ENCODE assay signal across 13 cellular contexts in the genomic region with DNA sequence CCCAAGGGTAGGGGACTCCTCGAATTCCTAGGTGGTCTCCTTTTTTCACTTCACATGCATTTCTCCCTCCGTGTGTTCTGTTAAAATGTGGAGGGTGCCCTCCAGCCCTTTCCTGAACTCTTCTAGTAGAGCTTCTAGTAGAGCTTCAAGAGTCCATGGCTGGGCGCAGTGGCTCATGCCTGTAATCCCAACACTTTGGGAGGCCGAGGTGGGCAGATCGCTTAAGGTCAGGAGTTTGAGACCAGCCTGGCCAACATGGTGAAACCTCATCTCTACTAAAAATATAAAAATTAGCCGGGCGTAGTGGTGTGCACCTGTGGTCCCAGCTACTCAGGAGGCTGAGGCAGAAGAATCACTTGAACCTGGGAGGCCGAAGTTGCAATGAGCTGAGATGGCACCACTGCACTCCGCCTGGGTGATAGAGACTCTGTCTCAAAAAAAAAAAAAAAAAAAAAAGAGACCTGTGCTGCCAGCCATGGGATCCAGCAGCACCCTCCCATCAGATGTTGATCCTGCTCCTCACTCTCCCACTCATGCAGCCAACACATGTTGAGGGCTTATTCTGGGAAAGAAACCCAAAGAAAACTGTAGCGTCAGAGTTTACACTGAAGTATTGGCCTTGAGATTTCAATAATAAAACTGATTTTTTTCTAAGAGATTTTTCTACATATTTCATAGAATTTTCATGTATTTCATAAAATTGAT. TPM values are rescaled to one million over a fixed set of nuclear protein-coding genes. Genes with fewer than 3 reads are reported as not detected.
A peak's percentile ranks its signal among the peaks of the same experiment; 100 is the strongest.
DNase-seq lines count a peak whose midpoint lies in the region; ATAC-seq and TF ChIP-seq lines count a peak whose summit lies in the region.
"Not testable (repeated sequence)": the region's sequence is repeated elsewhere in the genome, so short reads cannot be mapped to it uniquely, and the experiment has no call there.
"Had no signal": no experiment of that assay in that cellular context is flagged by ENCODE, and none has a peak within 500 bp of the region (broad histone marks: within the 10 kb centered on the region; RNA-seq: fewer than 3 reads in every experiment).

No MANE protein-coding gene starts in this region.

- H3K4me1 Mint-ChIP-seq in CD8-positive, alpha-beta T cell (ENCODE audit: low read depth): peaks cover 78% of the 10 kb centered on the region
- H3K4me1 Mint-ChIP-seq in T-helper 17 cell: peaks cover 26% of the 10 kb centered on the region
- peaks cover 79% of the 10 kb centered on the region for H3K4me1 Mint-ChIP-seq in activated CD8-positive, alpha-beta T cell treated with anti-CD3 and anti-CD28 coated beads for 36 hours (ENCODE audit: low read depth)
- H3K4me1 Mint-ChIP-seq in activated T-helper 17 cell treated with anti-CD3 and anti-CD28 coated beads, Interleukin-2, amount 50 U/mL, for 72 hours: peaks cover 17% of the 10 kb centered on the region
- peaks cover 86% of the 10 kb centered on the region for H3K4me1 Mint-ChIP-seq in activated naive CD8-positive, alpha-beta T cell (ENCODE audit: low read depth)
- H3K4me1 Mint-ChIP-seq in endothelial cell (ENCODE audit: unreplicated experiment): peaks cover 33% of the 10 kb centered on the region
- H3K4me1 Mint-ChIP-seq in natural killer cell: peaks cover 25 to 39% of the 10 kb centered on the region in 2 donors

- intact Hi-C loops in CD8-positive, alpha-beta T cell (cut with DNase I, micrococcal nuclease): loop anchor here in 1 of 2 experiments (10.0 kb wide), 1 partner anchor 136 kb away; no protein-coding TSS in a partner anchor
- intact Hi-C loops in activated CD8-positive, alpha-beta T cell treated with anti-CD3 and anti-CD28 coated beads for 36 hours (cut with micrococcal nuclease): loop anchor here (10.0 kb wide), 1 partner anchor 56 kb away; no protein-coding TSS in a partner anchor
- intact Hi-C loops in natural killer cell (cut with micrococcal nuclease): not testable (repeated sequence)

- H3K36me3 Mint-ChIP-seq in CD8-positive, alpha-beta T cell: peaks cover 81% of the 10 kb centered on the region
- H3K36me3 Mint-ChIP-seq in T-helper 17 cell (ENCODE audit: low read depth); activated naive CD8-positive, alpha-beta T cell; natural killer cell: not testable (repeated sequence)
- peaks cover 60% of the 10 kb centered on the region for H3K36me3 Mint-ChIP-seq in activated CD8-positive, alpha-beta T cell treated with anti-CD3 and anti-CD28 coated beads for 36 hours (ENCODE audit: low read depth)
- H3K36me3 Mint-ChIP-seq in activated T-helper 17 cell treated with anti-CD3 and anti-CD28 coated beads, Interleukin-2, amount 50 U/mL, for 72 hours (ENCODE audit: low read depth): peaks cover 83% of the 10 kb centered on the region
- H3K36me3 Mint-ChIP-seq in endothelial cell (ENCODE audit: low read depth, unreplicated experiment): peaks cover 28% of the 10 kb centered on the region

- not testable (repeated sequence) for H3K4me3 ChIP-seq in CD8-positive, alpha-beta T cell (ENCODE audit: low read depth, low read length)

- not testable (repeated sequence) for H3K9me3 Mint-ChIP-seq in CD8-positive, alpha-beta T cell; activated CD8-positive, alpha-beta T cell treated with anti-CD3 and anti-CD28 coated beads for 36 hours; activated T-helper 17 cell treated with anti-CD3 and anti-CD28 coated beads, Interleukin-2, amount 50 U/mL, for 72 hours; activated naive CD8-positive, alpha-beta T cell (ENCODE audit: low read depth); endothelial cell (ENCODE audit: unreplicated experiment); natural killer cell

- not testable (repeated sequence) for DNase-seq in CD8-positive, alpha-beta T cell; T-helper 17 cell; activated CD8-positive, alpha-beta T cell treated with anti-CD3 and anti-CD28 coated beads for 36 hours; endothelial cell (ENCODE audit: low spot score); natural killer cell

- not testable (repeated sequence) for H3K27me3 Mint-ChIP-seq in CD8-positive, alpha-beta T cell (ENCODE audit: low read depth); T-helper 17 cell; activated CD8-positive, alpha-beta T cell treated with anti-CD3 and anti-CD28 coated beads for 36 hours; activated T-helper 17 cell treated with anti-CD3 and anti-CD28 coated beads, Interleukin-2, amount 50 U/mL, for 72 hours; activated naive CD8-positive, alpha-beta T cell; endothelial cell (ENCODE audit: unreplicated experiment); natural killer cell (ENCODE audit: low read depth in 2 of 2)

- not testable (repeated sequence) for H3K27me3 ChIP-seq in CD8-positive, alpha-beta T cell (ENCODE audit: insufficient read depth, low read length)

- not testable (repeated sequence) for H3K27ac ChIP-seq in CD8-positive, alpha-beta T cell (ENCODE audit: low read depth, low read length)

- POLR2A ChIA-PET in CD8-positive, alpha-beta T cell (lab: Charles Lee): interaction anchor here (1.6 to 1.8 kb wide), 2 partner anchors 10 kb away, joined by 3 to 8 read pairs; a partner anchor contains a TSS
- POLR2A ChIA-PET in activated CD8-positive, alpha-beta T cell treated with anti-CD3 and anti-CD28 coated beads for 36 hours (lab: Charles Lee): interaction anchor here (0.6 to 15.3 kb wide), 4 partner anchors 7 to 132 kb away, joined by 3 to 163 read pairs (median 8); a partner anchor contains a TSS

- H3K4me3 Mint-ChIP-seq in CD8-positive, alpha-beta T cell; T-helper 17 cell; activated CD8-positive, alpha-beta T cell treated with anti-CD3 and anti-CD28 coated beads for 36 hours; activated T-helper 17 cell treated with anti-CD3 and anti-CD28 coated beads, Interleukin-2, amount 50 U/mL, for 72 hours; endothelial cell (ENCODE audit: unreplicated experiment); natural killer cell: not testable (repeated sequence)
- peak overlapping the region; percentile 32 for H3K4me3 Mint-ChIP-seq in activated naive CD8-positive, alpha-beta T cell

- H3K27ac Mint-ChIP-seq in CD8-positive, alpha-beta T cell: peak overlapping the region; percentile 73
- peak overlapping the region; percentile 56 for H3K27ac Mint-ChIP-seq in T-helper 17 cell
- peak overlapping the region; percentile 97 for H3K27ac Mint-ChIP-seq in activated CD8-positive, alpha-beta T cell treated with anti-CD3 and anti-CD28 coated beads for 36 hours
- peak overlapping the region; percentile 20 for H3K27ac Mint-ChIP-seq in activated T-helper 17 cell treated with anti-CD3 and anti-CD28 coated beads, Interleukin-2, amount 50 U/mL, for 72 hours
- H3K27ac Mint-ChIP-seq in activated naive CD8-positive, alpha-beta T cell: peak overlapping the region; percentile 97
- H3K27ac Mint-ChIP-seq in endothelial cell (ENCODE audit: unreplicated experiment): peak overlapping the region; percentile 42
- peak overlapping the region; percentile 15 to 18 for H3K27ac Mint-ChIP-seq in natural killer cell

- TF ChIP-seq CTCF in CD8-positive, alpha-beta T cell (IDR thresholded peaks at IDR 0.05); activated CD8-positive, alpha-beta T cell treated with anti-CD3 and anti-CD28 coated beads for 36 hours (IDR thresholded peaks at IDR 0.05); endothelial cell (IDR thresholded peaks at IDR 0.05; ENCODE audit: unreplicated experiment); natural killer cell (IDR thresholded peaks at IDR 0.05): not testable (repeated sequence)

- H3K9me3 ChIP-seq in CD8-positive, alpha-beta T cell (ENCODE audit: low read length); T-helper 17 cell (ENCODE audit: control insufficient read depth, low read length, poor library complexity, severe bottlenecking): not testable (repeated sequence)

- peaks cover 28% of the 10 kb centered on the region for H3K36me3 ChIP-seq in CD8-positive, alpha-beta T cell (ENCODE audit: insufficient read depth, low read length)

- CTCF ChIA-PET in CD8-positive, alpha-beta T cell (lab: Charles Lee): interaction anchor here (1.6 kb wide), 1 partner anchor 8 kb away, joined by 4 read pairs; no protein-coding TSS in a partner anchor
- CTCF ChIA-PET in activated CD8-positive, alpha-beta T cell treated with anti-CD3 and anti-CD28 coated beads for 36 hours (lab: Charles Lee): not testable (repeated sequence)

- H3K4me1 ChIP-seq in CD8-positive, alpha-beta T cell (ENCODE audit: insufficient read depth, low read length): peaks cover 81% of the 10 kb centered on the region

- not testable (repeated sequence) for ATAC-seq in CD8-positive, alpha-beta T cell; T-helper 17 cell; activated CD8-positive, alpha-beta T cell treated with anti-CD3 and anti-CD28 coated beads for 36 hours; activated T-helper 17 cell treated with anti-CD3 and anti-CD28 coated beads, Interleukin-2, amount 50 U/mL, for 72 hours (replicated peaks); natural killer cell

RNA-seq across cellular contexts. Expression of a gene that starts 10.4 kb away (rescaled TPM):
- 10 to 100 TPM; 45.2 to 48.6 TPM for total RNA-seq in CD8-positive, alpha-beta T cell
- 10 to 100 TPM; 33.7 to 37.8 TPM for total RNA-seq in T-helper 17 cell
- 10 to 100 TPM; 41.6 to 44.1 TPM for total RNA-seq in activated CD8-positive, alpha-beta T cell treated with anti-CD3 and anti-CD28 coated beads for 36 hours
- total RNA-seq in activated T-helper 17 cell treated with anti-CD3 and anti-CD28 coated beads, Interleukin-2, amount 50 U/mL, for 72 hours: 10 to 100 TPM; 26.1 to 49.7 TPM
- 53.0 TPM for total RNA-seq in endothelial cell (ENCODE audit: unreplicated experiment)
- 10 to 100 TPM; 36.5 to 47.2 (median 38.3) TPM for total RNA-seq in natural killer cell

RNA-seq across cellular contexts. Expression of a gene that starts 49.6 kb away (rescaled TPM):
- 10 to 100 TPM; 35.2 to 38.7 TPM for total RNA-seq in CD8-positive, alpha-beta T cell
- total RNA-seq in T-helper 17 cell (10 to 100 TPM; 39.0 TPM), endothelial cell (ENCODE audit: unreplicated experiment) (61.9 TPM), natural killer cell (10 to 100 TPM; 51.9 to 58.2 (median 56.1) TPM)
- total RNA-seq in activated CD8-positive, alpha-beta T cell treated with anti-CD3 and anti-CD28 coated beads for 36 hours: 10 to 100 TPM; 66.7 to 68.5 TPM
- total RNA-seq in activated T-helper 17 cell treated with anti-CD3 and anti-CD28 coated beads, Interleukin-2, amount 50 U/mL, for 72 hours: 10 to 100 TPM; 59.3 to 70.9 TPM

RNA-seq across cellular contexts. Expression of a gene that starts 50.6 kb away (rescaled TPM):
- total RNA-seq in CD8-positive, alpha-beta T cell: not detected
- total RNA-seq in T-helper 17 cell (10 to 100 TPM in 1 of 2 donors, 1 to 10 TPM in 1; 3.8 to 68.5 TPM), endothelial cell (ENCODE audit: unreplicated experiment) (1.5 TPM), natural killer cell (1 to 10 TPM in 2 of 3 donors, under 1 TPM in 1; 0.86 to 8.6 (median 3.8) TPM)
- not detected for total RNA-seq in activated CD8-positive, alpha-beta T cell treated with anti-CD3 and anti-CD28 coated beads for 36 hours
- not detected for total RNA-seq in activated T-helper 17 cell treated with anti-CD3 and anti-CD28 coated beads, Interleukin-2, amount 50 U/mL, for 72 hours
- total RNA-seq: CD8-positive, alpha-beta memory T cell; GM23338; HFFc6; K562; M059J; OCI-LY7 had no signal

Comparison
In these comparisons a context has a peak if more than half of its experiments do, and no peak if none do; other contexts are left out.
1. H3K27ac Mint-ChIP-seq: peak in every context shown above with its lines; median percentile 97 in activated CD8-positive, alpha-beta T cell treated with anti-CD3 and anti-CD28 coated beads for 36 hours; 97 in activated naive CD8-positive, alpha-beta T cell; 73 in CD8-positive, alpha-beta T cell; 56 in T-helper 17 cell; 42 in endothelial cell; 20 in activated T-helper 17 cell treated with anti-CD3 and anti-CD28 coated beads, Interleukin-2, amount 50 U/mL, for 72 hours; 16 in natural killer cell.